In the genomic region with DNA sequence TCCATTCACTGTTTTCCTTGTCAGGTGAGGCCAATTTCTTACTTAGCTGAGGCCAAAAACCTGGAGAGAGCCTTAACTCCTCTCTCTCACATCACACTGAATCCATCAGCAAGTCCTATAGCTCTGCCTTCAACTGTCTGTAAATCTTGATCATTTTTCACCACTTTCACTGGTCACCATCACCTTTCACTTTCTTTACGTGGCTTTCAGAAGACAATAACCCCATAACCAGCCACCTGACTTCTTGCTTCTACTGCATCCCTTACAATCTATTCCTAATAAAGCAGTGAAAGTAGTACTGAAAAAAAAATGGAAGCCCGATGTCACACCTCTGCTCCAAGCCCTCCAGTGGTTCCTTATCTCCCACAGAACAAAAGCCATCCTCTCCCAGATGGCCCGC, we compare ENCODE assay signal across 15 cellular contexts. TPM values are rescaled to one million over a fixed set of nuclear protein-coding genes. Genes with fewer than 3 reads are reported as not detected.
DNase-seq lines count a peak whose midpoint lies in the region; TF ChIP-seq lines count a peak whose summit lies in the region.
"Had no signal": no experiment of that assay in that cellular context is flagged by ENCODE, and none has a peak within 500 bp of the region (broad histone marks: within the 10 kb centered on the region; RNA-seq: fewer than 3 reads in every experiment).

No MANE protein-coding gene starts in this region.

- no peak overlapping the region for H2AFZ ChIP-seq in osteoblast (ENCODE audit: low read length)
- H2AFZ ChIP-seq in neural progenitor cell (replicated peaks), result no peak overlapping the region
- H2AFZ ChIP-seq: GM23338 had no signal

- H3K4me1 Mint-ChIP-seq in endothelial cell (ENCODE audit: unreplicated experiment), result peaks cover 10% of the 10 kb centered on the region
- peaks cover 16% of the 10 kb centered on the region for H3K4me1 Mint-ChIP-seq in neural progenitor cell

- no peaks in the 10 kb centered on the region for H3K27me3 ChIP-seq in osteoblast (ENCODE audit: insufficient read depth, low read length)
- peaks cover 38% of the 10 kb centered on the region for H3K27me3 ChIP-seq in neural progenitor cell

- H3K27ac Mint-ChIP-seq in endothelial cell (ENCODE audit: unreplicated experiment) (peak overlapping the region; percentile 9), neural progenitor cell (no peak overlapping the region)
- H3K27ac Mint-ChIP-seq: CD14-positive monocyte; CD4-positive, alpha-beta memory T cell; GM23338 had no signal

- peaks cover 4% of the 10 kb centered on the region for H3K36me3 Mint-ChIP-seq in endothelial cell (ENCODE audit: low read depth, unreplicated experiment)
- H3K36me3 Mint-ChIP-seq in neural progenitor cell, result peaks cover 19% of the 10 kb centered on the region
- H3K36me3 Mint-ChIP-seq: CD4-positive, alpha-beta memory T cell had no signal

- H3K9me3 ChIP-seq in HEK293 (ENCODE audit: control insufficient read depth, insufficient read depth, low read depth, low read length), result no peaks in the 10 kb centered on the region
- H3K9me3 ChIP-seq in osteoblast (ENCODE audit: low read depth, low read length), result no peaks in the 10 kb centered on the region
- no peaks in the 10 kb centered on the region for H3K9me3 ChIP-seq in neural progenitor cell (ENCODE audit: low read depth)

- POLR2A ChIA-PET in HEK293 (lab: Yijun Ruan, JAX), result no interaction called here

- H3K79me2 ChIP-seq in osteoblast (ENCODE audit: insufficient read depth, low read length) (peaks cover 57% of the 10 kb centered on the region), neural progenitor cell (ENCODE audit: low read depth) (peaks cover 4% of the 10 kb centered on the region)

- no peaks in the 10 kb centered on the region for H3K9me3 Mint-ChIP-seq in endothelial cell (ENCODE audit: unreplicated experiment)
- no peaks in the 10 kb centered on the region for H3K9me3 Mint-ChIP-seq in neural progenitor cell
- H3K9me3 Mint-ChIP-seq: CD14-positive monocyte; CD4-positive, alpha-beta memory T cell had no signal

- peaks cover 13% of the 10 kb centered on the region for H3F3A ChIP-seq in neural progenitor cell (ENCODE audit: low read depth)

- no peak overlapping the region for H3K9ac ChIP-seq in neural progenitor cell
- H3K9ac ChIP-seq: BLaER1 had no signal

- no peaks in the 10 kb centered on the region for H3K4me1 ChIP-seq in HEK293 (ENCODE audit: control insufficient read depth, insufficient read depth, low read length)
- peaks cover 30% of the 10 kb centered on the region for H3K4me1 ChIP-seq in osteoblast (ENCODE audit: insufficient read depth, low read length)
- peaks cover 4% of the 10 kb centered on the region for H3K4me1 ChIP-seq in neural progenitor cell
- H3K4me1 ChIP-seq: BLaER1 had no signal

- peaks cover 10% of the 10 kb centered on the region for H3K27me3 Mint-ChIP-seq in endothelial cell (ENCODE audit: unreplicated experiment)
- H3K27me3 Mint-ChIP-seq in neural progenitor cell (ENCODE audit: insufficient read depth, low read depth), result peaks cover 21% of the 10 kb centered on the region

- H3K4me3 ChIP-seq in GM12865 (ENCODE audit: low read depth, low read length) (no peak overlapping the region), HEK293 (ENCODE audit: low read depth, low read length) (no peak overlapping the region), osteoblast (ENCODE audit: insufficient read depth, low read length) (no peak overlapping the region), neural progenitor cell (no peak overlapping the region)
- H3K4me3 ChIP-seq: BLaER1, GM23338 had no signal

- no peak overlapping the region for H3K27ac ChIP-seq in HEK293 (ENCODE audit: extremely low read depth, low read depth, low read length)
- H3K27ac ChIP-seq in osteoblast (ENCODE audit: low read depth, low read length), result peak overlapping the region; percentile 17
- H3K27ac ChIP-seq in neural progenitor cell, result no peak overlapping the region
- H3K27ac ChIP-seq: BLaER1 had no signal

- H3K4me2 ChIP-seq in osteoblast (ENCODE audit: insufficient read depth, low read length) (no peak overlapping the region), neural progenitor cell (no peak overlapping the region)
- H3K4me2 ChIP-seq: BLaER1, GM23338 had no signal

- CTCF ChIA-PET in HEK293 (lab: Yijun Ruan, JAX), result interaction anchor here (0.9 to 1.5 kb wide), 3 partner anchors 13 to 63 kb away, joined by 3 to 4 read pairs (median 3); a partner anchor contains a TSS

- H3K4me3 Mint-ChIP-seq in endothelial cell (ENCODE audit: unreplicated experiment) (no peak overlapping the region), neural progenitor cell (no peak overlapping the region)
- H3K4me3 Mint-ChIP-seq: CD14-positive monocyte; CD4-positive, alpha-beta memory T cell; GM23338 had no signal

- peak; percentile 44 for DNase-seq in GM12865 (ENCODE audit: low read depth)
- no peak for DNase-seq in endothelial cell (ENCODE audit: low spot score)
- DNase-seq in osteoblast (ENCODE audit: insufficient read length, low spot score, missing footprints), result peak; percentile 58
- DNase-seq in COR-L47 (lab: John Stamatoyannopoulos, UW), result no peak
- no peak for DNase-seq in stimulated activated CD8-positive, alpha-beta memory T cell treated with anti-CD3 and anti-CD28 coated beads, Interleukin-4, amount 100 ng/mL, for 48 hours
- DNase-seq in neural progenitor cell (ENCODE audit: low spot score), result no peak
- DNase-seq: 8988T; Calu3; CD4-positive, alpha-beta memory T cell; DMS79 treated with DMSO at 0.1 percent for 48 hours; GF-D8 had no signal

- H4K20me1 ChIP-seq in osteoblast (ENCODE audit: insufficient read depth, low read length), result no peaks in the 10 kb centered on the region
- H4K20me1 ChIP-seq in neural progenitor cell (ENCODE audit: low read depth), result peaks cover 6% of the 10 kb centered on the region
- H4K20me1 ChIP-seq: BLaER1 had no signal

- TF ChIP-seq CTCF in GM12865 (IDR thresholded peaks at IDR 0.05; ENCODE audit: insufficient read depth, low read depth, low read length, missing control alignments) (no peak), HEK293 (tag by site-specific recombination; IDR thresholded peaks at IDR 0.05) (no peak), endothelial cell (IDR thresholded peaks at IDR 0.05; ENCODE audit: unreplicated experiment) (no peak), osteoblast (IDR thresholded peaks at IDR 0.05; ENCODE audit: extremely low read depth, low read depth, low read length) (no peak), neural progenitor cell (IDR thresholded peaks at IDR 0.05) (no peak)

- H3K36me3 ChIP-seq in HEK293 (ENCODE audit: control insufficient read depth in 2 of 2, insufficient read depth in 1 of 2, low read length in 2 of 2), result no peaks in the 10 kb centered on the region
- H3K36me3 ChIP-seq in osteoblast (ENCODE audit: insufficient read depth, low read length), result peaks cover 55% of the 10 kb centered on the region
- no peaks in the 10 kb centered on the region for H3K36me3 ChIP-seq in neural progenitor cell

TF ChIP-seq in HEK293, 187 proteins besides CTCF, POLR2A, EP300 and RAD21:
- TF ChIP-seq ZNF473 (tag by site-specific recombination; IDR thresholded peaks at IDR 0.05) (no peak), ZNF221 (tag by site-specific recombination; IDR thresholded peaks at IDR 0.05; ENCODE audit: borderline replicate concordance) (no peak), SP3 (tag by site-specific recombination; IDR thresholded peaks at IDR 0.05) (no peak), PRDM1 (tag by site-specific recombination; IDR thresholded peaks at IDR 0.05) (peak; percentile 96)
- TF ChIP-seq, protein P1, sequence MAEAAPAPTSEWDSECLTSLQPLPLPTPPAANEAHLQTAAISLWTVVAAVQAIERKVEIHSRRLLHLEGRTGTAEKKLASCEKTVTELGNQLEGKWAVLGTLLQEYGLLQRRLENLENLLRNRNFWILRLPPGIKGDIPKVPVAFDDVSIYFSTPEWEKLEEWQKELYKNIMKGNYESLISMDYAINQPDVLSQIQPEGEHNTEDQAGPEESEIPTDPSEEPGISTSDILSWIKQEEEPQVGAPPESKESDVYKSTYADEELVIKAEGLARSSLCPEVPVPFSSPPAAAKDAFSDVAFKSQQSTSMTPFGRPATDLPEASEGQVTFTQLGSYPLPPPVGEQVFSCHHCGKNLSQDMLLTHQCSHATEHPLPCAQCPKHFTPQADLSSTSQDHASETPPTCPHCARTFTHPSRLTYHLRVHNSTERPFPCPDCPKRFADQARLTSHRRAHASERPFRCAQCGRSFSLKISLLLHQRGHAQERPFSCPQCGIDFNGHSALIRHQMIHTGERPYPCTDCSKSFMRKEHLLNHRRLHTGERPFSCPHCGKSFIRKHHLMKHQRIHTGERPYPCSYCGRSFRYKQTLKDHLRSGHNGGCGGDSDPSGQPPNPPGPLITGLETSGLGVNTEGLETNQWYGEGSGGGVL (tag by site-specific recombination; IDR thresholded peaks at IDR 0.05), result no peak

RNA-seq across cellular contexts. Expression of a gene that starts 7.7 kb away (rescaled TPM):
- 10.0 TPM for total RNA-seq in endothelial cell (ENCODE audit: unreplicated experiment)
- 64.8 and 97.4 TPM in 2 replicates for total RNA-seq in osteoblast
- total RNA-seq in neural progenitor cell (ENCODE audit: low replicate concordance), result 24.2 and 39.1 TPM in 2 replicates

RNA-seq across cellular contexts. Expression of a gene that starts 8.5 kb away (rescaled TPM):
- 27.8 TPM for total RNA-seq in endothelial cell (ENCODE audit: unreplicated experiment)
- 89.8 and 93.1 TPM in 2 replicates for total RNA-seq in osteoblast
- total RNA-seq in neural progenitor cell (ENCODE audit: low replicate concordance), result 3.4 and 13.2 TPM in 2 replicates

RNA-seq across cellular contexts. Expression of a gene that starts 16.3 kb away (rescaled TPM):
- 44.3 TPM for total RNA-seq in endothelial cell (ENCODE audit: unreplicated experiment)
- total RNA-seq in osteoblast, result 51.8 and 53.6 TPM in 2 replicates
- 18.5 and 28.4 TPM in 2 replicates for total RNA-seq in neural progenitor cell (ENCODE audit: low replicate concordance)

RNA-seq across cellular contexts. Expression of a gene that starts 16.5 kb away (rescaled TPM):
- total RNA-seq in endothelial cell (ENCODE audit: unreplicated experiment) (117 TPM), osteoblast (82.9 and 86.3 TPM in 2 replicates), neural progenitor cell (ENCODE audit: low replicate concordance) (47.9 and 73.7 TPM in 2 replicates)

RNA-seq across cellular contexts. Expression of a gene that starts 20.0 kb away (rescaled TPM):
- 3.5 TPM for total RNA-seq in endothelial cell (ENCODE audit: unreplicated experiment)
- not detected in 2 replicates for total RNA-seq in osteoblast
- 0.11 and 0.71 TPM in 2 replicates for total RNA-seq in neural progenitor cell (ENCODE audit: low replicate concordance)

Comparison
In these comparisons a context has a peak if more than half of its experiments do, and no peak if none do; other contexts are left out.
1. DNase-seq: peak in GM12865 (single experiment) and osteoblast (single experiment); none in endothelial cell (single experiment), COR-L47 (single experiment), stimulated activated CD8-positive, alpha-beta memory T cell treated with anti-CD3 and anti-CD28 coated beads, Interleukin-4, amount 100 ng/mL, for 48 hours (single experiment) and neural progenitor cell (single experiment).